12 cellular contexts compared by ENCODE assay signal in the genomic region with DNA sequence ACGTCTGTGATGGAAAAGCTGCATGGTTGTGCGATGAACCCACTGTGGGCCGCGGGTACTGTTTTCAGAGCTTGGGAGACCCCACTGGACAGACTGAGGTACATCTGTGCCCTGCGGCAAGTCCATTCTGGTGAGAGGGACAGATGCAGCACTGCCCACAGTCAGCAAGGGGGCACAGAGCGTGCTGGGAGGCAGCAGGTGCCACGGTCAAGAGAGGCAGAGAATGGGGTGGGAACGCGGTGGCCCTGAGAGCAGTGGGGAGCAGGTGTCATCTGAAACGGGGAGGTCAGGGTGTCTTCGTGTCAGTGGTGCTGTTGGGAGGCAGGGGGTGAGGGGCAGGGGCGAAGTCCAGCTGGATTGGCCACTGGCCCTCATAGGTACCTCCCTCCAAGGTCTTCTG.
"Had no signal": no experiment of that assay in that cellular context is flagged by ENCODE, and none has a peak within 500 bp of the region (broad histone marks: within the 10 kb centered on the region; RNA-seq: fewer than 3 reads in every experiment).

No MANE protein-coding gene starts in this region.

- DNase-seq: activated CD4-positive, CD25-positive, alpha-beta regulatory T cell; activated T-cell treated with anti-CD3 and anti-CD28 coated beads for 4 hours; esophagus squamous epithelium; foreskin fibroblast; glutamatergic neuron; left cardiac atrium; nephron progenitor cell; ovary had no signal

- H3K27ac Mint-ChIP-seq: activated T-helper 2 cell treated with anti-CD3 and anti-CD28 coated beads, Interferon-gamma antibody, Interleukin-2, Interleukin-4, amounts not matched to agents 10 μg/mL and 5 μg/mL and 100 μg/mL, durations not matched to agents 14 hours and 24 hours and 36 hours had no signal

- H3K36me3 ChIP-seq: ovary had no signal

- H3K4me3 Mint-ChIP-seq: nephron progenitor cell had no signal

- H3K4me3 ChIP-seq: dorsolateral prefrontal cortex, esophagus squamous epithelium, lung, ovary, tibial nerve had no signal

- ATAC-seq: left cardiac atrium had no signal

- H3K27ac ChIP-seq: esophagus squamous epithelium, ovary, tibial nerve had no signal

- H3K27me3 ChIP-seq: dorsolateral prefrontal cortex, esophagus squamous epithelium, ovary, tibial nerve had no signal

- H3K9me3 ChIP-seq: esophagus squamous epithelium, ovary, tibial nerve had no signal

- H3K9me3 Mint-ChIP-seq: activated T-helper 2 cell treated with anti-CD3 and anti-CD28 coated beads, Interferon-gamma antibody, Interleukin-2, Interleukin-4, amounts not matched to agents 10 μg/mL and 5 μg/mL and 100 μg/mL, durations not matched to agents 14 hours and 24 hours and 36 hours; nephron progenitor cell had no signal
